Comparison of ENCODE assay signal across 18 cellular contexts in genomic region chr12:2672863-2673262, GRCh38.
DNase-seq lines count a peak whose midpoint lies in the region; ATAC-seq and TF ChIP-seq lines count a peak whose summit lies in the region.
"Had no signal": no experiment of that assay in that cellular context is flagged by ENCODE, and none has a peak within 500 bp of the region (broad histone marks: within the 10 kb centered on the region; RNA-seq: fewer than 3 reads in every experiment).

No MANE protein-coding gene starts in this region.

- no peak for TF ChIP-seq CTCF in coronary artery (IDR thresholded peaks at IDR 0.05)
- no peak for TF ChIP-seq CTCF in spleen (IDR thresholded peaks at IDR 0.05 in 8 of 11, conservative IDR thresholded peaks at IDR 0.05 in 3 of 11)

- no peak overlapping the region for H3K27ac Mint-ChIP-seq in activated naive CD4-positive, alpha-beta T cell treated with anti-CD3 and anti-CD28 coated beads for 36 hours
- H3K27ac Mint-ChIP-seq: CD4-positive, alpha-beta memory T cell; HFFc6 had no signal

- intact Hi-C loops in spleen (cut with DNase I; ENCODE audit: low total_unique reads): no loop called here
- intact Hi-C loops in activated naive CD4-positive, alpha-beta T cell treated with anti-CD3 and anti-CD28 coated beads for 36 hours (cut with micrococcal nuclease): no loop called here

- no peak for TF ChIP-seq POLR2A in spleen (IDR thresholded peaks at IDR 0.05)

- no peaks in the 10 kb centered on the region for H3K36me3 Mint-ChIP-seq in activated naive CD4-positive, alpha-beta T cell treated with anti-CD3 and anti-CD28 coated beads for 36 hours (ENCODE audit: low read depth)

- no peak for ATAC-seq in left lobe of liver

- H3K9me3 ChIP-seq in spleen: no peaks in the 10 kb centered on the region
- H3K9me3 ChIP-seq: HAP-1 had no signal

- H3K36me3 ChIP-seq in spleen: peaks cover 0 to 48% (median 3%) of the 10 kb centered on the region in 6 donors
- H3K36me3 ChIP-seq: HAP-1 had no signal

- no peaks in the 10 kb centered on the region for H3K27me3 Mint-ChIP-seq in activated naive CD4-positive, alpha-beta T cell treated with anti-CD3 and anti-CD28 coated beads for 36 hours (ENCODE audit: low read depth)
- H3K27me3 Mint-ChIP-seq: CD4-positive, alpha-beta memory T cell had no signal

- DNase-seq in coronary artery (ENCODE audit: low spot score) (peak; percentile 33), ecto neural progenitor cell (ENCODE audit: low spot score) (peak; percentile 39), left lobe of liver (ENCODE audit: low spot score) (peak; percentile 32), spleen (peak; percentile 55), GM19240 (ENCODE audit: insufficient read length, low spot score) (no peak)
- DNase-seq in activated CD4-positive, alpha-beta T cell treated with anti-CD3 and anti-CD28 coated beads for 1 hour: no peak
- no peak for DNase-seq in activated effector memory CD4-positive, alpha-beta T cell treated with anti-CD3 and anti-CD28 coated beads, Interleukin-2, amount 50 U/mL, for 16 hours
- DNase-seq in activated naive CD4-positive, alpha-beta T cell treated with anti-CD3 and anti-CD28 coated beads for 36 hours: no peak
- DNase-seq: C1 segment of cervical spinal cord; Calu3; CD4-positive, alpha-beta memory T cell; COR-L47; DMS53; DMS79 treated with DMSO at 0.1 percent for 48 hours; GF-D8; GOT3; HFFc6 had no signal

- H3K27ac ChIP-seq in coronary artery: no peak overlapping the region
- no peak overlapping the region for H3K27ac ChIP-seq in spleen

- WGBS in spleen, 5 donors: 88 to 96% (median 93%) methylated on average over 10 of the region's 10 CpGs

- H3K4me3 Mint-ChIP-seq in activated naive CD4-positive, alpha-beta T cell treated with anti-CD3 and anti-CD28 coated beads for 36 hours: no peak overlapping the region
- H3K4me3 Mint-ChIP-seq: CD4-positive, alpha-beta memory T cell; HFFc6 had no signal

- CTCF ChIA-PET in activated naive CD4-positive, alpha-beta T cell treated with anti-CD3 and anti-CD28 coated beads for 36 hours (lab: Charles Lee): interaction anchor here (0.6 kb wide), 1 partner anchor 139 kb away, joined by 3 read pairs; no protein-coding TSS in a partner anchor

- no peaks in the 10 kb centered on the region for H3K27me3 ChIP-seq in spleen (replicated peaks in 1 of 7)

- H3K4me1 Mint-ChIP-seq in activated naive CD4-positive, alpha-beta T cell treated with anti-CD3 and anti-CD28 coated beads for 36 hours (ENCODE audit: low read depth): no peaks in the 10 kb centered on the region
- H3K4me1 Mint-ChIP-seq: CD4-positive, alpha-beta memory T cell had no signal

- no peaks in the 10 kb centered on the region for H3K9me3 Mint-ChIP-seq in activated naive CD4-positive, alpha-beta T cell treated with anti-CD3 and anti-CD28 coated beads for 36 hours
- H3K9me3 Mint-ChIP-seq: HFFc6 had no signal

- no peak overlapping the region for H3K4me3 ChIP-seq in coronary artery
- H3K4me3 ChIP-seq in spleen: no peak overlapping the region
- H3K4me3 ChIP-seq: HAP-1 had no signal

- no peaks in the 10 kb centered on the region for H3K4me1 ChIP-seq in spleen
- H3K4me1 ChIP-seq: HAP-1 had no signal

Comparison
In these comparisons a context has a peak if more than half of its experiments do, and no peak if none do; other contexts are left out.
1. DNase-seq: peak in coronary artery (single experiment), ecto neural progenitor cell (single experiment), left lobe of liver (single experiment) and spleen (single experiment); none in GM19240 (single experiment), activated CD4-positive, alpha-beta T cell treated with anti-CD3 and anti-CD28 coated beads for 1 hour (single experiment), activated effector memory CD4-positive, alpha-beta T cell treated with anti-CD3 and anti-CD28 coated beads, Interleukin-2, amount 50 U/mL, for 16 hours (single experiment) and activated naive CD4-positive, alpha-beta T cell treated with anti-CD3 and anti-CD28 coated beads for 36 hours (single experiment).